Comparison of ENCODE assay signal across 9 cellular contexts in the genomic region with DNA sequence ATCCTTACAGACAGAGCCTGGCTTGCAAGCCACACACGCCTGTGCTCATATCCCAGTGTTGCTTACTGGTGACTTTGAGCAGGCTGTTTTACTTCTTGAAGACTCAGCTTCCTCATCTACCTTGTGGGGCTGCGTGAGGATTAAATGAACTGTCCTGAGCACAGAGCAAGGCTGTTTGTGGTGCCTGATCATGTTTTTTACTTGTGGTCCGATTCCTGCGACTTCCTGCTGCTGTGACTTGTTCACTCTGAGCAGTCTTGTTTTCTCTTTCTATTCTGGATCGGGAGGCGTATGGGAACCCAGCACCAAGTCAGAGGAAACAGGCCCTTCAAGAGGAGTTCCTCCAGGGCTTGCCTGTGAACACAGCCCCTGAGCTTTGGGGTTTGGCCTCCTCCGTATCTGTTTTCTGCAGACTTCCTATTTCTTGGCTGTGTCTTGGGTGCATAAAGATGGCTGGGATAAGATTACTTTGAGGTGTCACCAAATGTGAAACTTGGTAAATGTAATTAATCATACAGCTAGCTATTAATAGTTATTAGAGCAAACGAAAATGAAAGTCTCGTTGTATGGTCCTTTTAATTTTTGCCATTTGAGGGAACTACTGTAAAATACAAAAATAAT.
DNase-seq lines count a peak whose midpoint lies in the region; ATAC-seq, FAIRE-seq and TF ChIP-seq lines count a peak whose summit lies in the region.
"Had no signal": no experiment of that assay in that cellular context is flagged by ENCODE, and none has a peak within 500 bp of the region (broad histone marks: within the 10 kb centered on the region; RNA-seq: fewer than 3 reads in every experiment).

No MANE protein-coding gene starts in this region.

- ATAC-seq in GM21717 (IDR thresholded peaks at IDR 0.05; ENCODE audit: unreplicated experiment) (peak; percentile 81), thoracic aorta (ENCODE audit: insufficient number of reproducible peaks, low FRiP score, low read depth) (no peak)

- no CpG with 5 or more reads among the region's 9 CpGs for WGBS in trophoblast cell (ENCODE audit: extremely low coverage, insufficient coverage, insufficient read length)

- H3K27me3 ChIP-seq in thoracic aorta (replicated peaks; ENCODE audit: insufficient read depth) (no peaks in the 10 kb centered on the region), trophoblast cell (ENCODE audit: insufficient read depth, low read length) (no peaks in the 10 kb centered on the region)

- no peaks in the 10 kb centered on the region for H3K9me3 Mint-ChIP-seq in MCF 10A (ENCODE audit: unreplicated experiment)

- intact Hi-C loops in MCF 10A (cut with micrococcal nuclease), result no loop called here

- H4K8ac ChIP-seq in trophoblast cell (ENCODE audit: low read depth, low read length), result no peak overlapping the region

- H3K27ac Mint-ChIP-seq in MCF 10A (ENCODE audit: low read depth, unreplicated experiment), result no peak overlapping the region

- no peaks in the 10 kb centered on the region for H3K79me1 ChIP-seq in trophoblast cell (ENCODE audit: low read length)

- no peak overlapping the region for H2AK5ac ChIP-seq in trophoblast cell (ENCODE audit: low read length)

- CTCF ChIA-PET in MCF 10A (lab: Yijun Ruan, JAX), result interaction anchor here (0.5 to 4.1 kb wide), 3 partner anchors 12 to 498 kb away, joined by 3 to 17 read pairs (median 4); no protein-coding TSS in a partner anchor

- H3K4me3 ChIP-seq in thoracic aorta, result peak overlapping the region; percentile 66
- no peak overlapping the region for H3K4me3 ChIP-seq in trophoblast cell (ENCODE audit: low read depth, low read length)

- no peak overlapping the region for H3K23ac ChIP-seq in trophoblast cell (ENCODE audit: low read length)

- no peak overlapping the region for H3K4ac ChIP-seq in trophoblast cell (ENCODE audit: low read depth, low read length)

- no TSS peak for BruUV-seq in MCF 10A (replicated peaks; lab: Mats Ljungman, UMichigan)

- TF ChIP-seq CTCF in thoracic aorta (IDR thresholded peaks at IDR 0.05) (no peak), MCF 10A (IDR thresholded peaks at IDR 0.05; ENCODE audit: unreplicated experiment) (no peak)

- no peaks in the 10 kb centered on the region for H3K27me3 Mint-ChIP-seq in MCF 10A (ENCODE audit: insufficient read depth, unreplicated experiment)

- FAIRE-seq in GM18507 (lab: Jason Lieb, UNC), result peak; percentile 87
- FAIRE-seq: islet of Langerhans had no signal

- peaks cover 11% of the 10 kb centered on the region for H3K36me3 Mint-ChIP-seq in MCF 10A (ENCODE audit: insufficient read depth, unreplicated experiment)

- H3K9ac ChIP-seq in trophoblast cell (ENCODE audit: low read length), result no peak overlapping the region

- DNase-seq in GM18507 (ENCODE audit: extremely low spot score, insufficient read length, low read depth) (peak; percentile 43), MV-4-11 (lab: John Stamatoyannopoulos, UW) (peak; percentile 72), globus pallidus (ENCODE audit: low spot score) (peak; percentile 42), thoracic aorta (ENCODE audit: low spot score) (no peak), trophoblast cell (no peak), MCF 10A (ENCODE audit: unreplicated experiment) (no peak)
- DNase-seq in activated effector memory CD4-positive, alpha-beta T cell treated with Interleukin-2 at 50 U/mL for 16 hours, result no peak

- H3K14ac ChIP-seq in trophoblast cell (ENCODE audit: low read length), result no peak overlapping the region

- H3K4me2 ChIP-seq in trophoblast cell (ENCODE audit: low read length), result no peak overlapping the region

- no peaks in the 10 kb centered on the region for H3K79me2 ChIP-seq in trophoblast cell (ENCODE audit: control insufficient read depth, insufficient read depth, low read length, poor library complexity)

- no peak overlapping the region for H4K91ac ChIP-seq in trophoblast cell (ENCODE audit: low read depth, low read length)

- no peak overlapping the region for H2BK12ac ChIP-seq in trophoblast cell (ENCODE audit: low read length)

- H3K27ac ChIP-seq in thoracic aorta, result peak overlapping the region; percentile 69 to 76
- no peak overlapping the region for H3K27ac ChIP-seq in trophoblast cell (ENCODE audit: low read depth, low read length)

- H2AFZ ChIP-seq in trophoblast cell (ENCODE audit: insufficient read depth, low read length, poor library complexity), result no peak overlapping the region

- no peak overlapping the region for H3K4me3 Mint-ChIP-seq in MCF 10A (ENCODE audit: unreplicated experiment)

- no peak overlapping the region for H2BK5ac ChIP-seq in trophoblast cell (ENCODE audit: low read depth, low read length, poor library complexity)

- H2BK120ac ChIP-seq in trophoblast cell (ENCODE audit: insufficient read depth, low read length, poor library complexity), result no peak overlapping the region

- no peak overlapping the region for H3K18ac ChIP-seq in trophoblast cell (ENCODE audit: low read length)

- H3K36me3 ChIP-seq in thoracic aorta, result peaks cover 9% of the 10 kb centered on the region
- peaks cover 17 to 28% of the 10 kb centered on the region in 2 experiments for H3K36me3 ChIP-seq in trophoblast cell (ENCODE audit: control insufficient read depth in 1 of 2, insufficient read depth in 2 of 2, low read length in 2 of 2)

- POLR2A ChIA-PET in MCF 10A (lab: Yijun Ruan, JAX), result interaction anchor here (0.8 kb wide), 1 partner anchor 251 kb away, joined by 3 read pairs; no protein-coding TSS in a partner anchor

- H3K9me3 ChIP-seq in thoracic aorta (no peaks in the 10 kb centered on the region), trophoblast cell (ENCODE audit: insufficient read depth, low read depth, low read length) (no peaks in the 10 kb centered on the region)

- H3K4me1 ChIP-seq in thoracic aorta (ENCODE audit: control insufficient read depth in 1 of 2, low read depth in 2 of 2), result peaks cover 10 to 27% of the 10 kb centered on the region in 2 donors
- H3K4me1 ChIP-seq in trophoblast cell (ENCODE audit: control insufficient read depth in 1 of 2, insufficient read depth in 2 of 2, low read length in 2 of 2), result no peaks in the 10 kb centered on the region

- no peak overlapping the region for H4K12ac ChIP-seq in trophoblast cell (ENCODE audit: low read depth, low read length)

- peaks cover 5% of the 10 kb centered on the region for H3K4me1 Mint-ChIP-seq in MCF 10A (ENCODE audit: insufficient read depth, unreplicated experiment)

Comparison
In these comparisons a context has a peak if more than half of its experiments do, and no peak if none do; other contexts are left out.
1. DNase-seq: peak in GM18507 (single experiment), MV-4-11 (single experiment) and globus pallidus (single experiment); none in thoracic aorta (single experiment), trophoblast cell (0 of 2), MCF 10A (single experiment) and activated effector memory CD4-positive, alpha-beta T cell treated with Interleukin-2 at 50 U/mL for 16 hours (single experiment).